In genomic region chr6:27830665-27831433, GRCh38 we compare ENCODE assay signal across 8 cellular contexts.
A peak's percentile ranks its signal among the peaks of the same experiment; 100 is the strongest.
DNase-seq lines count a peak whose midpoint lies in the region; ATAC-seq and TF ChIP-seq lines count a peak whose summit lies in the region.
"Not testable (repeated sequence)": the region's sequence is repeated elsewhere in the genome, so short reads cannot be mapped to it uniquely, and the experiment has no call there.

No MANE protein-coding gene starts in this region.

- 20% methylated on average over 16 of the region's 51 CpGs for WGBS in esophagus muscularis mucosa

- H3K27me3 Mint-ChIP-seq in activated T-helper 17 cell treated with anti-CD3 and anti-CD28 coated beads, Interleukin-2, amount 50 U/mL, for 72 hours: not testable (repeated sequence)

- peak overlapping the region; percentile 91 for H3K27ac Mint-ChIP-seq in activated T-helper 17 cell treated with anti-CD3 and anti-CD28 coated beads, Interleukin-2, amount 50 U/mL, for 72 hours

- H3K4me3 ChIP-seq in GM08714 (ENCODE audit: low read length): peak overlapping the region; percentile 83
- H3K4me3 ChIP-seq in esophagus muscularis mucosa: peak overlapping the region; percentile 44 to 63 (median 48)
- peak overlapping the region; percentile 39 for H3K4me3 ChIP-seq in mucosa of stomach (ENCODE audit: low read length)
- peak overlapping the region; percentile 70 for H3K4me3 ChIP-seq in thoracic aorta

- not testable (repeated sequence) for H3K9me3 ChIP-seq in esophagus muscularis mucosa; mucosa of stomach (ENCODE audit: control insufficient read depth, low read length); thoracic aorta

- H3K36me3 Mint-ChIP-seq in activated T-helper 17 cell treated with anti-CD3 and anti-CD28 coated beads, Interleukin-2, amount 50 U/mL, for 72 hours (ENCODE audit: low read depth): peaks cover 14% of the 10 kb centered on the region

- H3K27me3 ChIP-seq in esophagus muscularis mucosa: peaks cover 0 to 22% (median 13%) of the 10 kb centered on the region in 4 donors
- H3K27me3 ChIP-seq in mucosa of stomach (ENCODE audit: control insufficient read depth, insufficient read depth, low read length); thoracic aorta (replicated peaks; ENCODE audit: insufficient read depth): not testable (repeated sequence)

- peaks cover 21% of the 10 kb centered on the region for H3K4me1 Mint-ChIP-seq in activated T-helper 17 cell treated with anti-CD3 and anti-CD28 coated beads, Interleukin-2, amount 50 U/mL, for 72 hours

- TF ChIP-seq CTCF in esophagus muscularis mucosa (IDR thresholded peaks at IDR 0.05); thoracic aorta (IDR thresholded peaks at IDR 0.05): not testable (repeated sequence)

- peaks cover 0 to 17% (median 6%) of the 10 kb centered on the region in 4 donors for H3K4me1 ChIP-seq in esophagus muscularis mucosa
- H3K4me1 ChIP-seq in mucosa of stomach (ENCODE audit: control insufficient read depth, insufficient read depth, low read length): not testable (repeated sequence)
- peaks cover 0 to 16% of the 10 kb centered on the region in 2 donors for H3K4me1 ChIP-seq in thoracic aorta (ENCODE audit: control insufficient read depth in 1 of 2, low read depth in 2 of 2)

- intact Hi-C loops in esophagus muscularis mucosa (cut with DNase I): loop anchor here (10.0 kb wide), 1 partner anchor 1806 kb away; a partner anchor contains a TSS

- not testable (repeated sequence) for TF ChIP-seq EP300 in esophagus muscularis mucosa (IDR thresholded peaks at IDR 0.05)

- H3K27ac ChIP-seq in esophagus muscularis mucosa (replicated peaks in 1 of 4) (peak overlapping the region in 3 of 4 donors; percentile 63 to 81 (median 78)), thoracic aorta (peak overlapping the region; percentile 52 to 74)

- H3K9ac ChIP-seq in mucosa of stomach (ENCODE audit: low read length): peak overlapping the region; percentile 78

- H3K36me3 ChIP-seq in esophagus muscularis mucosa; mucosa of stomach (ENCODE audit: control insufficient read depth, insufficient read depth, low read length); thoracic aorta: not testable (repeated sequence)

- H3K4me3 Mint-ChIP-seq in activated T-helper 17 cell treated with anti-CD3 and anti-CD28 coated beads, Interleukin-2, amount 50 U/mL, for 72 hours: peak overlapping the region; percentile 91

- not testable (repeated sequence) for H3K9me3 Mint-ChIP-seq in activated T-helper 17 cell treated with anti-CD3 and anti-CD28 coated beads, Interleukin-2, amount 50 U/mL, for 72 hours

- ATAC-seq in GM21619 (IDR thresholded peaks at IDR 0.05; ENCODE audit: unreplicated experiment): peak; percentile 64
- peak; percentile 70 for ATAC-seq in HG03571 (IDR thresholded peaks at IDR 0.05; ENCODE audit: unreplicated experiment)
- peak; percentile 84 for ATAC-seq in activated T-helper 17 cell treated with anti-CD3 and anti-CD28 coated beads, Interleukin-2, amount 50 U/mL, for 72 hours (replicated peaks)
- peak; percentile 18 for ATAC-seq in thoracic aorta (ENCODE audit: insufficient number of reproducible peaks, low FRiP score, low read depth)

- not testable (repeated sequence) for DNase-seq in esophagus muscularis mucosa (ENCODE audit: extremely low spot score); thoracic aorta (ENCODE audit: low spot score)

- not testable (repeated sequence) for TF ChIP-seq POLR2A in esophagus muscularis mucosa (IDR thresholded peaks at IDR 0.05; ENCODE audit: low read depth)

TF ChIP-seq in PFSK-1, 5 proteins besides CTCF, POLR2A, EP300 and RAD21:
- peak; percentile 80 for TF ChIP-seq POLR2AphosphoS5 (IDR thresholded peaks at IDR 0.05; ENCODE audit: low read depth, low read length)

Comparison
In these comparisons a context has a peak if more than half of its experiments do, and no peak if none do; other contexts are left out.
1. ATAC-seq: peak in every context shown above with its lines; median percentile 84 in activated T-helper 17 cell treated with anti-CD3 and anti-CD28 coated beads, Interleukin-2, amount 50 U/mL, for 72 hours; 70 in HG03571; 64 in GM21619; 18 in thoracic aorta.